Comparison of ENCODE assay signal across 8 cellular contexts in genomic region chr2:135875491-135876065, GRCh38. TPM values are rescaled to one million over a fixed set of nuclear protein-coding genes. Genes with fewer than 3 reads are reported as not detected.
DNase-seq lines count a peak whose midpoint lies in the region; ATAC-seq and TF ChIP-seq lines count a peak whose summit lies in the region.

No MANE protein-coding gene starts in this region.

- DNase-seq in AG20443 (ENCODE audit: low spot score) (peak; percentile 80), NCI-H774 (lab: John Stamatoyannopoulos, UW) (peak; percentile 9), activated T-cell treated with anti-CD3 and anti-CD28 coated beads for 1 hour (ENCODE audit: low read depth) (peak; percentile 52), esophagus muscularis mucosa (ENCODE audit: extremely low spot score) (no peak)
- DNase-seq in naive thymus-derived CD8-positive, alpha-beta T cell = peak; percentile 59 to 89 (median 78)
- DNase-seq in stimulated activated naive CD4-positive, alpha-beta T cell treated with Interleukin-2 at 50 U/mL for 16 hours (lab: John Stamatoyannopoulos, UW) = peak; percentile 80

- no peak for TF ChIP-seq POLR2A in esophagus muscularis mucosa (IDR thresholded peaks at IDR 0.05; ENCODE audit: low read depth)

- H3K36me3 ChIP-seq in esophagus muscularis mucosa = peaks cover 0 to 17% (median 10%) of the 10 kb centered on the region in 4 donors

- peak overlapping the region; percentile 83 to 92 (median 88) for H3K27ac ChIP-seq in esophagus muscularis mucosa (replicated peaks in 1 of 4)

- H3K4me3 Mint-ChIP-seq in naive thymus-derived CD8-positive, alpha-beta T cell = peak overlapping the region; percentile 88 to 97 (median 94)

- no peaks in the 10 kb centered on the region for H3K9me3 Mint-ChIP-seq in naive thymus-derived CD8-positive, alpha-beta T cell

- peak overlapping the region; percentile 73 to 82 (median 76) for H3K4me3 ChIP-seq in esophagus muscularis mucosa

- peak; percentile 54 for ATAC-seq in GM18868 (IDR thresholded peaks at IDR 0.05; ENCODE audit: unreplicated experiment)
- ATAC-seq in HG03066 (IDR thresholded peaks at IDR 0.05; ENCODE audit: low read depth, unreplicated experiment) = peak; percentile 60
- peak; percentile 78 to 83 for ATAC-seq in naive thymus-derived CD8-positive, alpha-beta T cell

- H3K27me3 Mint-ChIP-seq in naive thymus-derived CD8-positive, alpha-beta T cell = peaks cover 0 to 1% (median 0%) of the 10 kb centered on the region in 5 donors

- peaks cover 13 to 21% (median 16%) of the 10 kb centered on the region in 4 donors for H3K4me1 ChIP-seq in esophagus muscularis mucosa

- intact Hi-C loops in esophagus muscularis mucosa (cut with DNase I) = loop anchor here (10.0 kb wide), 1 partner anchor 131 kb away; the partner anchor contains the start of gene UBXN4

- peak overlapping the region; percentile 84 to 99 (median 97) for H3K27ac Mint-ChIP-seq in naive thymus-derived CD8-positive, alpha-beta T cell

- no peak for TF ChIP-seq CTCF in esophagus muscularis mucosa (IDR thresholded peaks at IDR 0.05)

- H3K4me1 Mint-ChIP-seq in naive thymus-derived CD8-positive, alpha-beta T cell = peaks cover 25 to 42% (median 39%) of the 10 kb centered on the region in 4 donors

- POLR2A ChIA-PET in naive thymus-derived CD8-positive, alpha-beta T cell (lab: Charles Lee) = interaction anchor here (0.6 to 2.1 kb wide), 11 partner anchors 10 to 957 kb away, joined by 3 to 9 read pairs (median 4); partner anchors contain the start of genes CCNT2, LCT, R3HDM1 and ZRANB3

- 10% methylated on average over 4 of the region's 26 CpGs for WGBS in esophagus muscularis mucosa

- H3K9me3 ChIP-seq in esophagus muscularis mucosa = no peaks in the 10 kb centered on the region

- peaks cover under 1 to 34% (median 4%) of the 10 kb centered on the region in 3 donors for H3K36me3 Mint-ChIP-seq in naive thymus-derived CD8-positive, alpha-beta T cell

- no peak for TF ChIP-seq EP300 in esophagus muscularis mucosa (IDR thresholded peaks at IDR 0.05)

- no peaks in the 10 kb centered on the region for H3K27me3 ChIP-seq in esophagus muscularis mucosa

RNA-seq across cellular contexts. Expression of gene MCM6, which starts 0.7 kb away (rescaled TPM):
- 10 to 100 TPM in 1 of 4 donors, 1 to 10 TPM in 3; 7.5 to 10.1 (median 9.3) TPM for total RNA-seq in esophagus muscularis mucosa
- 10 to 100 TPM; 26.3 to 29.6 TPM for total RNA-seq in naive thymus-derived CD8-positive, alpha-beta T cell
- 10 to 100 TPM; 19.2 to 24.3 (median 20.4) TPM for polyA plus RNA-seq in naive thymus-derived CD8-positive, alpha-beta T cell

RNA-seq across cellular contexts. Expression of gene LCT, which starts 38.6 kb away (rescaled TPM):
- not detected for total RNA-seq in esophagus muscularis mucosa
- total RNA-seq in naive thymus-derived CD8-positive, alpha-beta T cell = under 1 TPM; 0.22 to 0.36 TPM
- polyA plus RNA-seq in naive thymus-derived CD8-positive, alpha-beta T cell = not detected
